In genomic region chr9:35156781-35157180, GRCh38 we compare ENCODE assay signal across 32 cellular contexts.
"Had no signal": no experiment of that assay in that cellular context is flagged by ENCODE, and none has a peak within 500 bp of the region (broad histone marks: within the 10 kb centered on the region; RNA-seq: fewer than 3 reads in every experiment).

No MANE protein-coding gene starts in this region.

- H3K27me3 ChIP-seq: adrenal gland, body of pancreas, esophagus squamous epithelium, gastroesophageal sphincter, heart right ventricle had no signal

- H3K4me3 ChIP-seq: adrenal gland, body of pancreas, esophagus squamous epithelium, gastroesophageal sphincter, heart right ventricle had no signal

- FAIRE-seq: colon, endometrium, endothelial cell of umbilical vein had no signal

- H3K27ac Mint-ChIP-seq: activated CD4-positive, alpha-beta memory T cell treated with anti-CD3 and anti-CD28 coated beads, Interleukin-2, amount 10 ng/mL, durations not matched to agents 7 days and 5 days; activated CD4-positive, alpha-beta T cell treated with anti-CD3 and anti-CD28 coated beads, Interleukin-2, amount 10 ng/mL, durations not matched to agents 7 days and 5 days; activated naive CD4-positive, alpha-beta T cell treated with anti-CD3 and anti-CD28 coated beads for 36 hours; activated naive CD4-positive, alpha-beta T cell treated with anti-CD3 and anti-CD28 coated beads, Interleukin-2, amount 50 U/mL, for 24 hours; activated naive CD8-positive, alpha-beta T cell treated with anti-CD3 and anti-CD28 coated beads for 36 hours; activated naive CD8-positive, alpha-beta T cell treated with anti-CD3 and anti-CD28 coated beads, Interleukin-2, amount 50 U/mL, for 24 hours; activated T-cell treated with anti-CD3 and anti-CD28 coated beads, Interleukin-2, amount 50 U/mL, for 24 hours; activated T-helper 17 cell treated with anti-CD3 and anti-CD28 coated beads, Interleukin-2, amount 50 U/mL, for 72 hours; effector memory CD8-positive, alpha-beta T cell had no signal

- H3K9me3 Mint-ChIP-seq: activated CD4-positive, alpha-beta memory T cell treated with anti-CD3 and anti-CD28 coated beads, Interleukin-2, amount 10 ng/mL, durations not matched to agents 7 days and 5 days; activated CD4-positive, alpha-beta T cell treated with anti-CD3 and anti-CD28 coated beads, Interleukin-2, amount 10 ng/mL, durations not matched to agents 7 days and 5 days; activated naive CD4-positive, alpha-beta T cell treated with anti-CD3 and anti-CD28 coated beads for 36 hours; activated naive CD4-positive, alpha-beta T cell treated with anti-CD3 and anti-CD28 coated beads, Interleukin-2, amount 50 U/mL, for 24 hours; activated naive CD8-positive, alpha-beta T cell treated with anti-CD3 and anti-CD28 coated beads for 36 hours; activated naive CD8-positive, alpha-beta T cell treated with anti-CD3 and anti-CD28 coated beads, Interleukin-2, amount 50 U/mL, for 24 hours; activated T-cell treated with anti-CD3 and anti-CD28 coated beads, Interleukin-2, amount 50 U/mL, for 24 hours; activated T-helper 17 cell treated with anti-CD3 and anti-CD28 coated beads, Interleukin-2, amount 50 U/mL, for 72 hours; effector memory CD8-positive, alpha-beta T cell had no signal

- H3K36me3 Mint-ChIP-seq: activated naive CD4-positive, alpha-beta T cell treated with anti-CD3 and anti-CD28 coated beads, Interleukin-2, amount 50 U/mL, for 24 hours; activated naive CD8-positive, alpha-beta T cell treated with anti-CD3 and anti-CD28 coated beads for 36 hours had no signal

- H3K9me3 ChIP-seq: adrenal gland, body of pancreas, esophagus squamous epithelium, gastroesophageal sphincter, heart right ventricle had no signal

- H3K36me3 ChIP-seq: adrenal gland, esophagus squamous epithelium, gastroesophageal sphincter, heart right ventricle had no signal

- H3K4me1 Mint-ChIP-seq: activated T-helper 17 cell treated with anti-CD3 and anti-CD28 coated beads, Interleukin-2, amount 50 U/mL, for 72 hours had no signal

- H3K4me3 Mint-ChIP-seq: activated CD4-positive, alpha-beta memory T cell treated with anti-CD3 and anti-CD28 coated beads, Interleukin-2, amount 10 ng/mL, durations not matched to agents 7 days and 5 days; activated CD4-positive, alpha-beta T cell treated with anti-CD3 and anti-CD28 coated beads, Interleukin-2, amount 10 ng/mL, durations not matched to agents 7 days and 5 days; activated naive CD4-positive, alpha-beta T cell treated with anti-CD3 and anti-CD28 coated beads for 36 hours; activated naive CD4-positive, alpha-beta T cell treated with anti-CD3 and anti-CD28 coated beads, Interleukin-2, amount 50 U/mL, for 24 hours; activated naive CD8-positive, alpha-beta T cell treated with anti-CD3 and anti-CD28 coated beads for 36 hours; activated naive CD8-positive, alpha-beta T cell treated with anti-CD3 and anti-CD28 coated beads, Interleukin-2, amount 50 U/mL, for 24 hours; activated T-cell treated with anti-CD3 and anti-CD28 coated beads, Interleukin-2, amount 50 U/mL, for 24 hours; activated T-helper 17 cell treated with anti-CD3 and anti-CD28 coated beads, Interleukin-2, amount 50 U/mL, for 72 hours; effector memory CD8-positive, alpha-beta T cell had no signal

- H3K4me1 ChIP-seq: adrenal gland, body of pancreas, gastroesophageal sphincter had no signal

- H3K27ac ChIP-seq: adrenal gland, body of pancreas, epithelial cell of prostate, esophagus squamous epithelium, gastroesophageal sphincter, heart right ventricle had no signal

- ATAC-seq: activated naive CD8-positive, alpha-beta T cell treated with anti-CD3 and anti-CD28 coated beads, Interleukin-2, amount 50 U/mL, for 24 hours; activated T-helper 17 cell treated with anti-CD3 and anti-CD28 coated beads, Interleukin-2, amount 50 U/mL, for 72 hours; body of pancreas; effector memory CD8-positive, alpha-beta T cell; gastroesophageal sphincter; heart right ventricle had no signal

- H3K27me3 Mint-ChIP-seq: activated CD4-positive, alpha-beta memory T cell treated with anti-CD3 and anti-CD28 coated beads, Interleukin-2, amount 10 ng/mL, durations not matched to agents 7 days and 5 days; activated naive CD4-positive, alpha-beta T cell treated with anti-CD3 and anti-CD28 coated beads, Interleukin-2, amount 50 U/mL, for 24 hours; activated naive CD8-positive, alpha-beta T cell treated with anti-CD3 and anti-CD28 coated beads for 36 hours; activated naive CD8-positive, alpha-beta T cell treated with anti-CD3 and anti-CD28 coated beads, Interleukin-2, amount 50 U/mL, for 24 hours; activated T-cell treated with anti-CD3 and anti-CD28 coated beads, Interleukin-2, amount 50 U/mL, for 24 hours; activated T-helper 17 cell treated with anti-CD3 and anti-CD28 coated beads, Interleukin-2, amount 50 U/mL, for 72 hours; effector memory CD8-positive, alpha-beta T cell had no signal

- DNase-seq: activated CD4-positive, alpha-beta memory T cell treated with anti-CD3 and anti-CD28 coated beads, Interleukin-2, amount 10 ng/mL, durations not matched to agents 7 days and 5 days; activated CD4-positive, alpha-beta T cell treated with anti-CD3 and anti-CD28 coated beads for 1 hour; activated CD4-positive, alpha-beta T cell treated with anti-CD3 and anti-CD28 coated beads for 4 hours; activated CD4-positive, alpha-beta T cell treated with anti-CD3 and anti-CD28 coated beads, Interleukin-2, amount 10 ng/mL, durations not matched to agents 7 days and 5 days; activated CD4-positive, alpha-beta T cell treated with anti-CD3 and anti-CD28 coated beads, Interleukin-2, amount 50 U/mL, for 4 hours; activated CD8-positive, alpha-beta memory T cell treated with anti-CD3 and anti-CD28 coated beads, Interleukin-2, amount 50 U/mL, for 48 hours; activated effector memory CD4-positive, alpha-beta T cell treated with Interleukin-2 at 50 U/mL for 16 hours; activated naive CD4-positive, alpha-beta T cell treated with anti-CD3 and anti-CD28 coated beads for 36 hours; activated naive CD8-positive, alpha-beta T cell treated with anti-CD3 and anti-CD28 coated beads for 36 hours; activated naive CD8-positive, alpha-beta T cell treated with anti-CD3 and anti-CD28 coated beads, Interleukin-2, amount 50 U/mL, for 24 hours; activated T-cell treated with anti-CD3 and anti-CD28 coated beads for 4 hours; activated T-cell treated with anti-CD3 and anti-CD28 coated beads, Interleukin-2, amount 50 U/mL, for 24 hours; adrenal gland; amygdala; aorta; body of pancreas; caudate nucleus; cortex of kidney; dermis blood vessel endothelial cell; effector CD4-positive, alpha-beta T cell; effector memory CD8-positive, alpha-beta T cell; esophagus squamous epithelium; foreskin melanocyte; heart right ventricle; T-helper 2 cell had no signal
